15 cellular contexts compared by ENCODE assay signal in genomic region chr3:24119321-24119751, GRCh38.
A peak's percentile ranks its signal among the peaks of the same experiment; 100 is the strongest.
DNase-seq lines count a peak whose midpoint lies in the region; ATAC-seq, FAIRE-seq and TF ChIP-seq lines count a peak whose summit lies in the region.
"Had no signal": no experiment of that assay in that cellular context is flagged by ENCODE, and none has a peak within 500 bp of the region (broad histone marks: within the 10 kb centered on the region; RNA-seq: fewer than 3 reads in every experiment).

No MANE protein-coding gene starts in this region.

- FAIRE-seq in astrocyte (lab: Jason Lieb, UNC) (peak; percentile 9), keratinocyte (lab: Jason Lieb, UNC) (peak; percentile 46)

- H3K27me3 Mint-ChIP-seq in astrocyte (ENCODE audit: low read depth, unreplicated experiment) (no peaks in the 10 kb centered on the region), T-helper 17 cell (no peaks in the 10 kb centered on the region)

- H3K9ac ChIP-seq in astrocyte (ENCODE audit: low read length) = no peak overlapping the region
- no peak overlapping the region for H3K9ac ChIP-seq in keratinocyte (ENCODE audit: control insufficient read depth, extremely low read depth, insufficient read depth, low read length)
- H3K9ac ChIP-seq: BLaER1 had no signal

- ATAC-seq in HG02623 (IDR thresholded peaks at IDR 0.05; ENCODE audit: unreplicated experiment) = no peak
- no peak for ATAC-seq in T-helper 17 cell
- ATAC-seq: GM23338 had no signal

- H3K4me3 Mint-ChIP-seq in astrocyte (ENCODE audit: unreplicated experiment) = no peak overlapping the region
- H3K4me3 Mint-ChIP-seq in T-helper 17 cell = no peak overlapping the region
- H3K4me3 Mint-ChIP-seq: activated T-cell treated with anti-CD3 and anti-CD28 coated beads, Interleukin-2, amount 50 U/mL, for 24 hours; GM23338 had no signal

- H3K79me2 ChIP-seq in astrocyte (ENCODE audit: insufficient read depth, low read length) (no peaks in the 10 kb centered on the region), keratinocyte (ENCODE audit: control insufficient read depth, insufficient read depth, low read length) (no peaks in the 10 kb centered on the region)

- no peaks in the 10 kb centered on the region for H3K36me3 ChIP-seq in astrocyte (ENCODE audit: insufficient read depth, low read length)
- no peaks in the 10 kb centered on the region for H3K36me3 ChIP-seq in keratinocyte (ENCODE audit: control insufficient read depth in 2 of 2, extremely low read depth in 1 of 2, insufficient read depth in 2 of 2, low read length in 2 of 2)
- H3K36me3 ChIP-seq: BLaER1 had no signal

- H3K9me3 ChIP-seq in astrocyte (ENCODE audit: insufficient read depth, low read depth, low read length) (no peaks in the 10 kb centered on the region), keratinocyte (ENCODE audit: control insufficient read depth, low read depth, low read length) (no peaks in the 10 kb centered on the region), T-helper 17 cell (ENCODE audit: control insufficient read depth, low read length, poor library complexity, severe bottlenecking) (no peaks in the 10 kb centered on the region)
- H3K9me3 ChIP-seq: BLaER1, heart right ventricle had no signal

- no peak overlapping the region for H2AFZ ChIP-seq in astrocyte (ENCODE audit: low read depth, low read length)
- no peak overlapping the region for H2AFZ ChIP-seq in keratinocyte (ENCODE audit: control insufficient read depth, low read length)
- H2AFZ ChIP-seq: GM23338 had no signal

- peaks cover 9% of the 10 kb centered on the region for H3K4me1 ChIP-seq in astrocyte (ENCODE audit: insufficient read depth, low read length)
- H3K4me1 ChIP-seq in keratinocyte (ENCODE audit: control insufficient read depth, extremely low read depth, insufficient read depth, low read length) = peaks cover 7% of the 10 kb centered on the region
- H3K4me1 ChIP-seq: BLaER1 had no signal

- no peaks in the 10 kb centered on the region for H3K9me1 ChIP-seq in keratinocyte (ENCODE audit: control insufficient read depth, extremely low read depth, insufficient read depth, low read length)

- peaks cover 15% of the 10 kb centered on the region for H3K4me1 Mint-ChIP-seq in astrocyte (ENCODE audit: low read depth, unreplicated experiment)
- peaks cover 3% of the 10 kb centered on the region for H3K4me1 Mint-ChIP-seq in T-helper 17 cell

- H3K9me3 Mint-ChIP-seq in astrocyte (ENCODE audit: unreplicated experiment) = peaks cover 1% of the 10 kb centered on the region
- H3K9me3 Mint-ChIP-seq: activated T-cell treated with anti-CD3 and anti-CD28 coated beads, Interleukin-2, amount 50 U/mL, for 24 hours; GM23338 had no signal

- H3K27ac ChIP-seq in astrocyte (ENCODE audit: low read depth, low read length) (no peak overlapping the region), keratinocyte (ENCODE audit: control insufficient read depth, insufficient read depth, low read length) (no peak overlapping the region)
- H3K27ac ChIP-seq: BLaER1, heart right ventricle, WERI-Rb-1 had no signal

- H3K27ac Mint-ChIP-seq in astrocyte (ENCODE audit: unreplicated experiment) (peak overlapping the region; percentile 53), T-helper 17 cell (no peak overlapping the region)
- H3K27ac Mint-ChIP-seq: activated T-cell treated with anti-CD3 and anti-CD28 coated beads, Interleukin-2, amount 50 U/mL, for 24 hours; GM23338 had no signal

- DNase-seq in AG08395 (ENCODE audit: low spot score) (peak; percentile 9), HT-29 (ENCODE audit: low spot score) (peak; percentile 30), astrocyte (ENCODE audit: low read depth) (peak; percentile 53), keratinocyte (ENCODE audit: low read depth, low spot score) (no peak), NCI-H526 (lab: John Stamatoyannopoulos, UW) (no peak), T-helper 17 cell (no peak), 8988T (no peak)
- DNase-seq: activated T-cell treated with anti-CD3 and anti-CD28 coated beads, Interleukin-2, amount 50 U/mL, for 24 hours; heart right ventricle; KBM-7; mesendoderm; WERI-Rb-1 had no signal

- H3K4me3 ChIP-seq in astrocyte (ENCODE audit: insufficient read depth, low read depth, low read length) = no peak overlapping the region
- H3K4me3 ChIP-seq in keratinocyte (ENCODE audit: control insufficient read depth in 2 of 3, extremely low read depth in 1 of 3, insufficient read depth in 2 of 3, low read depth in 1 of 3, low read length in 3 of 3) = no peak overlapping the region
- H3K4me3 ChIP-seq: BLaER1, GM23338, heart right ventricle had no signal

- no peak overlapping the region for H3K4me2 ChIP-seq in astrocyte (ENCODE audit: low read length)
- no peak overlapping the region for H3K4me2 ChIP-seq in keratinocyte (ENCODE audit: control insufficient read depth, extremely low read depth, insufficient read depth, low read depth, low read length)
- H3K4me2 ChIP-seq: BLaER1, GM23338 had no signal

- dilution Hi-C loops in keratinocyte (cut with MboI; ENCODE audit: extremely low pct_ligation_motif_present, low sequenced_read_pairs) = no loop called here

- H3K27me3 ChIP-seq in astrocyte (ENCODE audit: insufficient read depth, low read length) (no peaks in the 10 kb centered on the region), keratinocyte (ENCODE audit: control insufficient read depth, extremely low read depth, insufficient read depth, low read length) (no peaks in the 10 kb centered on the region)
- H3K27me3 ChIP-seq: BLaER1, heart right ventricle had no signal

- H4K20me1 ChIP-seq in astrocyte (ENCODE audit: insufficient read depth, low read length) (no peaks in the 10 kb centered on the region), keratinocyte (ENCODE audit: control insufficient read depth, extremely low read depth, insufficient read depth, low read length) (no peaks in the 10 kb centered on the region)
- H4K20me1 ChIP-seq: BLaER1 had no signal

- H3K36me3 Mint-ChIP-seq in astrocyte (ENCODE audit: low read depth, unreplicated experiment) = no peaks in the 10 kb centered on the region
- H3K36me3 Mint-ChIP-seq in T-helper 17 cell (ENCODE audit: low read depth) = peaks cover 2% of the 10 kb centered on the region

- TF ChIP-seq CTCF in astrocyte (IDR thresholded peaks at IDR 0.05; ENCODE audit: insufficient read depth, low read depth, low read length) (no peak), keratinocyte (optimal IDR thresholded peaks at IDR 0.05 in 1 of 3, IDR thresholded peaks at IDR 0.05 in 1 of 3, conservative IDR thresholded peaks at IDR 0.05 in 1 of 3; ENCODE audit: extremely low read depth in 1 of 3, insufficient read depth in 2 of 3, low read length in 3 of 3) (no peak)

Comparison
In these comparisons a context has a peak if more than half of its experiments do, and no peak if none do; other contexts are left out.
1. DNase-seq: peak in AG08395 (single experiment), HT-29 (single experiment) and astrocyte (single experiment); none in keratinocyte (single experiment), NCI-H526 (0 of 2), T-helper 17 cell (0 of 3) and 8988T (single experiment).